Comparison of ENCODE assay signal across 9 cellular contexts in the genomic region with DNA sequence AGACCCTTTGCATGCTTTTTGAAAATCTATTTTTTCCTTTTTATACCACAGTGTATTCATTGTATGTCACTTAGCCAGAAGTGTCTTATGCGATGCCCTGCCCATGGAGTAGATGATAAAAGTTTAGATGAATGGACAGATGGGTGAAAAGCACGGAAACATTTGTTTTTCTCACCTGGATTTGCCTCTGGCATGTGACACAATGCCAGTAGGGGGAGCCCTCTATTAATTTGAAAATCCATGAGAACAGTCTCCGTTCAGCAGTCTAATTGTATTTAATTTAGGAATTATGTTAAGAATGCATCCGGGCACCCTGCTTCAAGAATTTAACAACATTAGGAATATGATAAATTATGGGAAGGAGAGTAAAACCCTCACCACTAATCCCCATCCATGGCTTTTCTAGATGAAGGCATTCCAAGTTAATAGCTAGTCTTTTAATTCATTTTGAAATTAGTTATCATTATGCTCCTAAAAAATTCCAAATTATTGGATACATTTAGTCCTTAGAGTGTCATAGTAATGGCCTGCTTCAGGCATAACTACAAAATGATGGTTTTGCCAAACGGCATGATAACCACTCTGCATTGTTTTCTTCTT. TPM values are rescaled to one million over a fixed set of nuclear protein-coding genes. Genes with fewer than 3 reads are reported as not detected.
A peak's percentile ranks its signal among the peaks of the same experiment; 100 is the strongest.
DNase-seq lines count a peak whose midpoint lies in the region; ATAC-seq and TF ChIP-seq lines count a peak whose summit lies in the region.
"Had no signal": no experiment of that assay in that cellular context is flagged by ENCODE, and none has a peak within 500 bp of the region (broad histone marks: within the 10 kb centered on the region; RNA-seq: fewer than 3 reads in every experiment).

No MANE protein-coding gene starts in this region.

- no peaks in the 10 kb centered on the region for H3K27me3 ChIP-seq in neutrophil

- H3K4me3 ChIP-seq in choroid plexus epithelial cell (ENCODE audit: low read depth, low read length), result no peak overlapping the region
- H3K4me3 ChIP-seq in neutrophil (ENCODE audit: low read depth in 1 of 2, low read length in 1 of 2), result no peak overlapping the region

- TF ChIP-seq CTCF in choroid plexus epithelial cell (conservative IDR thresholded peaks at IDR 0.05; ENCODE audit: low read depth, low read length), result peak; percentile 79
- TF ChIP-seq CTCF in neutrophil (IDR thresholded peaks at IDR 0.05), result peak; percentile 49

- H3K4me1 ChIP-seq in neutrophil (ENCODE audit: control insufficient read depth in 1 of 2, insufficient read depth in 1 of 2, low read depth in 1 of 2, low read length in 1 of 2), result no peaks in the 10 kb centered on the region

- H3K27ac ChIP-seq in neutrophil, result no peak overlapping the region

- H3K9me3 Mint-ChIP-seq in activated naive CD8-positive, alpha-beta T cell treated with anti-CD3 and anti-CD28 coated beads, Interleukin-2, amount 50 U/mL, for 24 hours, result no peaks in the 10 kb centered on the region
- no peaks in the 10 kb centered on the region for H3K9me3 Mint-ChIP-seq in activated naive CD8-positive, alpha-beta T cell treated with anti-CD3 and anti-CD28 coated beads for 36 hours
- H3K9me3 Mint-ChIP-seq: activated naive CD4-positive, alpha-beta T cell treated with anti-CD3 and anti-CD28 coated beads, Interleukin-2, amount 50 U/mL, for 72 hours had no signal

- no peaks in the 10 kb centered on the region for H3K27me3 Mint-ChIP-seq in activated naive CD8-positive, alpha-beta T cell treated with anti-CD3 and anti-CD28 coated beads, Interleukin-2, amount 50 U/mL, for 24 hours
- H3K27me3 Mint-ChIP-seq in activated naive CD8-positive, alpha-beta T cell treated with anti-CD3 and anti-CD28 coated beads for 36 hours, result no peaks in the 10 kb centered on the region

- DNase-seq in activated naive CD8-positive, alpha-beta T cell treated with anti-CD3 and anti-CD28 coated beads, Interleukin-2, amount 50 U/mL, for 24 hours, result peak; percentile 10
- DNase-seq in activated naive CD8-positive, alpha-beta T cell treated with anti-CD3 and anti-CD28 coated beads for 36 hours, result no peak
- DNase-seq in NCI-H146 treated with DMSO at 0.1 percent for 48 hours (lab: John Stamatoyannopoulos, UW; ENCODE audit: unreplicated experiment) (peak; percentile 31), choroid plexus epithelial cell (ENCODE audit: low read depth) (peak; percentile 70), T-helper 1 cell (no peak), mesenteric fat pad (ENCODE audit: low spot score) (no peak)

- no peaks in the 10 kb centered on the region for H3K9me3 ChIP-seq in neutrophil

- no peak for ATAC-seq in activated naive CD8-positive, alpha-beta T cell treated with anti-CD3 and anti-CD28 coated beads, Interleukin-2, amount 50 U/mL, for 24 hours
- no peak for ATAC-seq in HG03175 (IDR thresholded peaks at IDR 0.05; ENCODE audit: unreplicated experiment)

- H3K4me1 Mint-ChIP-seq in activated naive CD8-positive, alpha-beta T cell treated with anti-CD3 and anti-CD28 coated beads, Interleukin-2, amount 50 U/mL, for 24 hours, result peaks cover 5% of the 10 kb centered on the region
- peaks cover 2% of the 10 kb centered on the region for H3K4me1 Mint-ChIP-seq in activated naive CD8-positive, alpha-beta T cell treated with anti-CD3 and anti-CD28 coated beads for 36 hours

- no peak overlapping the region for H3K27ac Mint-ChIP-seq in activated naive CD8-positive, alpha-beta T cell treated with anti-CD3 and anti-CD28 coated beads, Interleukin-2, amount 50 U/mL, for 24 hours
- no peak overlapping the region for H3K27ac Mint-ChIP-seq in activated naive CD8-positive, alpha-beta T cell treated with anti-CD3 and anti-CD28 coated beads for 36 hours
- H3K27ac Mint-ChIP-seq: activated naive CD4-positive, alpha-beta T cell treated with anti-CD3 and anti-CD28 coated beads, Interleukin-2, amount 50 U/mL, for 72 hours had no signal

- no peak overlapping the region for H3K4me3 Mint-ChIP-seq in activated naive CD8-positive, alpha-beta T cell treated with anti-CD3 and anti-CD28 coated beads, Interleukin-2, amount 50 U/mL, for 24 hours
- H3K4me3 Mint-ChIP-seq in activated naive CD8-positive, alpha-beta T cell treated with anti-CD3 and anti-CD28 coated beads for 36 hours, result no peak overlapping the region

- H3K36me3 Mint-ChIP-seq in activated naive CD8-positive, alpha-beta T cell treated with anti-CD3 and anti-CD28 coated beads, Interleukin-2, amount 50 U/mL, for 24 hours (ENCODE audit: low read depth), result peaks cover 23% of the 10 kb centered on the region
- peaks cover 18% of the 10 kb centered on the region for H3K36me3 Mint-ChIP-seq in activated naive CD8-positive, alpha-beta T cell treated with anti-CD3 and anti-CD28 coated beads for 36 hours

- no peaks in the 10 kb centered on the region for H3K36me3 ChIP-seq in neutrophil

RNA-seq across cellular contexts. Expression of gene ALKBH3, which starts 55.3 kb away (rescaled TPM):
- 10 to 100 TPM; 50.8 to 53.3 TPM for total RNA-seq in activated naive CD8-positive, alpha-beta T cell treated with anti-CD3 and anti-CD28 coated beads for 36 hours
- 31.0 TPM for total RNA-seq in mesenteric fat pad

Comparison
In these comparisons a context has a peak if more than half of its experiments do, and no peak if none do; other contexts are left out.
1. DNase-seq: peak in activated naive CD8-positive, alpha-beta T cell treated with anti-CD3 and anti-CD28 coated beads, Interleukin-2, amount 50 U/mL, for 24 hours (single experiment), NCI-H146 treated with DMSO at 0.1 percent for 48 hours (single experiment) and choroid plexus epithelial cell (single experiment); none in activated naive CD8-positive, alpha-beta T cell treated with anti-CD3 and anti-CD28 coated beads for 36 hours (single experiment), T-helper 1 cell (0 of 5) and mesenteric fat pad (single experiment).